In genomic region chr16:27224741-27225300, GRCh38 we compare ENCODE assay signal across 1 cellular context.
TF ChIP-seq lines count a peak whose summit lies in the region.

No MANE protein-coding gene starts in this region.

TF ChIP-seq in HepG2, 621 proteins besides CTCF, POLR2A, EP300 and RAD21:
- TF ChIP-seq AGO1 (IDR thresholded peaks at IDR 0.05; ENCODE audit: low read depth, low read length, poor library complexity, severe bottlenecking) = peak; percentile 4
- no peak for TF ChIP-seq THRA (CRISPR knock-in tag; IDR thresholded peaks at IDR 0.05; ENCODE audit: borderline replicate concordance)
- TF ChIP-seq ARNT2 (CRISPR knock-in tag; IDR thresholded peaks at IDR 0.05; ENCODE audit: low read depth) = no peak
